In genomic region chr3:104437131-104437750, GRCh38 we compare ENCODE assay signal across 1 cellular context.
TF ChIP-seq lines count a peak whose summit lies in the region.

No MANE protein-coding gene starts in this region.

TF ChIP-seq in IMR-90, 13 proteins besides CTCF, POLR2A, EP300 and RAD21:
- TF ChIP-seq CEBPB (IDR thresholded peaks at IDR 0.05; ENCODE audit: low read depth, low read length) (peak; percentile 53; the same call in 1 of the 2 replicates), MAZ (IDR thresholded peaks at IDR 0.05; ENCODE audit: borderline replicate concordance, low read depth, low read length) (no peak)
